Comparison of ENCODE assay signal across 19 cellular contexts in the genomic region with DNA sequence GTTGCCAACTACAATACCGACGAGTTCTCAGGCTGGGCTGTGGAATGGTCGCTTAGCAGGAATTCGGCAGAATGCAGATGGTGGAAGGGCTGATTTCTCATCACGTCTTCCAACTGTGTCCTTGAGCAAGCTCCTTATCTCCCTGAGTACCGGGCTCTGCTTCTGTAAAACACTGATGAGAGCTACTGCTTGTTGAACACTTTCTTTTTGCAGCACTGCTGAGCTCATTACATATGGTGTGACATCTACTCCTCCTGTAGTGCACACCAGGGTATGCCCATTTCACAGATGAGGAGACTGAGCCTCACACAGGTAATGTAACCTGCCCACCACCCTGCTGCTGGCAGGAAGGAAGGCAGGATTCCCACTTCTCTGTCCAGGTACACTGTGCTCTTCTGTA. TPM values are rescaled to one million over a fixed set of nuclear protein-coding genes. Genes with fewer than 3 reads are reported as not detected.
DNase-seq lines count a peak whose midpoint lies in the region; ATAC-seq, FAIRE-seq and TF ChIP-seq lines count a peak whose summit lies in the region.
"Had no signal": no experiment of that assay in that cellular context is flagged by ENCODE, and none has a peak within 500 bp of the region (broad histone marks: within the 10 kb centered on the region; RNA-seq: fewer than 3 reads in every experiment).

No MANE protein-coding gene starts in this region.

- no peak overlapping the region for H3K27ac ChIP-seq in CD4-positive, CD25-positive, alpha-beta regulatory T cell (ENCODE audit: insufficient read depth, low read length, poor library complexity, severe bottlenecking)
- peak overlapping the region; percentile 56 for H3K27ac ChIP-seq in colonic mucosa
- peak overlapping the region in 2 of 4 donors; percentile 58 to 82 for H3K27ac ChIP-seq in pancreas
- no peak overlapping the region for H3K27ac ChIP-seq in WERI-Rb-1
- H3K27ac ChIP-seq: BLaER1, KMS-11, SJSA1 had no signal

- peaks cover 36% of the 10 kb centered on the region for H3K4me1 Mint-ChIP-seq in activated CD4-positive, alpha-beta memory T cell treated with anti-CD3 and anti-CD28 coated beads for 36 hours (ENCODE audit: low read depth)
- peaks cover 29% of the 10 kb centered on the region for H3K4me1 Mint-ChIP-seq in activated CD4-positive, alpha-beta memory T cell treated with anti-CD3 and anti-CD28 coated beads, Interleukin-2, amount 10 ng/mL, durations not matched to agents 7 days and 5 days
- H3K4me1 Mint-ChIP-seq in CD4-positive, CD25-positive, alpha-beta regulatory T cell: peaks cover 8 to 26% (median 20%) of the 10 kb centered on the region in 4 donors

- no peak overlapping the region for H3K9ac ChIP-seq in colonic mucosa (ENCODE audit: low read depth in 2 of 2, low read length in 2 of 2)
- H3K9ac ChIP-seq: BLaER1, KMS-11 had no signal

- H3K27me3 Mint-ChIP-seq in activated CD4-positive, alpha-beta memory T cell treated with anti-CD3 and anti-CD28 coated beads for 36 hours: peaks cover 10% of the 10 kb centered on the region
- no peaks in the 10 kb centered on the region for H3K27me3 Mint-ChIP-seq in activated CD4-positive, alpha-beta memory T cell treated with anti-CD3 and anti-CD28 coated beads, Interleukin-2, amount 10 ng/mL, durations not matched to agents 7 days and 5 days
- no peaks in the 10 kb centered on the region for H3K27me3 Mint-ChIP-seq in CD4-positive, CD25-positive, alpha-beta regulatory T cell

- no peaks in the 10 kb centered on the region for H3K27me3 ChIP-seq in CD4-positive, CD25-positive, alpha-beta regulatory T cell (ENCODE audit: control insufficient read depth, insufficient read depth, low read length)
- H3K27me3 ChIP-seq in colonic mucosa (no peaks in the 10 kb centered on the region), pancreas (no peaks in the 10 kb centered on the region), WERI-Rb-1 (ENCODE audit: insufficient read depth, low read depth, severe bottlenecking) (peaks cover 70% of the 10 kb centered on the region)
- H3K27me3 ChIP-seq: BLaER1 had no signal

- H3K4me3 ChIP-seq in CD4-positive, CD25-positive, alpha-beta regulatory T cell (ENCODE audit: low read depth, low read length): peak overlapping the region; percentile 51
- H3K4me3 ChIP-seq in colonic mucosa: no peak overlapping the region
- H3K4me3 ChIP-seq in pancreas: no peak overlapping the region
- no peak overlapping the region for H3K4me3 ChIP-seq in WERI-Rb-1 (ENCODE audit: low read depth, low read length)
- H3K4me3 ChIP-seq: BLaER1, SJSA1 had no signal

- CTCF ChIA-PET in activated CD4-positive, alpha-beta memory T cell treated with anti-CD3 and anti-CD28 coated beads for 36 hours (lab: Charles Lee): interaction anchor here (0.6 to 4.4 kb wide), 15 partner anchors 13 to 1390 kb away, joined by 3 to 46 read pairs (median 6); no protein-coding TSS in a partner anchor
- CTCF ChIA-PET in activated CD4-positive, alpha-beta memory T cell treated with anti-CD3 and anti-CD28 coated beads, Interleukin-2, amount 10 ng/mL, durations not matched to agents 7 days and 5 days (lab: Charles Lee): interaction anchor here (1.1 to 2.6 kb wide), 7 partner anchors 16 to 433 kb away, joined by 3 to 6 read pairs (median 4); a partner anchor contains a TSS

- no peaks in the 10 kb centered on the region for H3K9me3 ChIP-seq in CD4-positive, CD25-positive, alpha-beta regulatory T cell (ENCODE audit: control insufficient read depth in 2 of 2, low read length in 2 of 2)
- H3K9me3 ChIP-seq in colonic mucosa (no peaks in the 10 kb centered on the region), pancreas (no peaks in the 10 kb centered on the region), WERI-Rb-1 (ENCODE audit: severe bottlenecking) (no peaks in the 10 kb centered on the region)
- H3K9me3 ChIP-seq: BLaER1, SJSA1 had no signal

- FAIRE-seq in pancreas (lab: Jason Lieb, UNC): no peak
- FAIRE-seq: H1 had no signal

- H3K4me3 Mint-ChIP-seq in activated CD4-positive, alpha-beta memory T cell treated with anti-CD3 and anti-CD28 coated beads for 36 hours: peak overlapping the region; percentile 67
- no peak overlapping the region for H3K4me3 Mint-ChIP-seq in activated CD4-positive, alpha-beta memory T cell treated with anti-CD3 and anti-CD28 coated beads, Interleukin-2, amount 10 ng/mL, durations not matched to agents 7 days and 5 days
- H3K4me3 Mint-ChIP-seq in CD4-positive, CD25-positive, alpha-beta regulatory T cell: peak overlapping the region in 2 of 4 donors; percentile 2 to 11

- intact Hi-C loops in activated CD4-positive, alpha-beta memory T cell treated with anti-CD3 and anti-CD28 coated beads for 36 hours (cut with micrococcal nuclease): loop anchor here (2.0 kb wide), 3 partner anchors 169 to 437 kb away; no protein-coding TSS in a partner anchor
- intact Hi-C loops in colonic mucosa (cut with DNase I) (loop anchor here (10.0 kb wide), 1 partner anchor 345 kb away; no protein-coding TSS in a partner anchor), pancreas (cut with DNase I) (no loop called here)

- TF ChIP-seq CTCF in colonic mucosa (IDR thresholded peaks at IDR 0.05): no peak
- TF ChIP-seq CTCF in pancreas (IDR thresholded peaks at IDR 0.05): no peak
- TF ChIP-seq CTCF in WERI-Rb-1 (IDR thresholded peaks at IDR 0.05; ENCODE audit: low read depth, low read length): no peak

- no peaks in the 10 kb centered on the region for H3K9me3 Mint-ChIP-seq in activated CD4-positive, alpha-beta memory T cell treated with anti-CD3 and anti-CD28 coated beads for 36 hours
- H3K9me3 Mint-ChIP-seq in activated CD4-positive, alpha-beta memory T cell treated with anti-CD3 and anti-CD28 coated beads, Interleukin-2, amount 10 ng/mL, durations not matched to agents 7 days and 5 days: no peaks in the 10 kb centered on the region
- H3K9me3 Mint-ChIP-seq in CD4-positive, CD25-positive, alpha-beta regulatory T cell: no peaks in the 10 kb centered on the region

- POLR2A ChIA-PET in activated CD4-positive, alpha-beta memory T cell treated with anti-CD3 and anti-CD28 coated beads for 36 hours (lab: Charles Lee): interaction anchor here (0.6 to 4.1 kb wide), 17 partner anchors 12 to 368 kb away, joined by 3 to 28 read pairs (median 5); no protein-coding TSS in a partner anchor
- POLR2A ChIA-PET in activated CD4-positive, alpha-beta memory T cell treated with anti-CD3 and anti-CD28 coated beads, Interleukin-2, amount 10 ng/mL, durations not matched to agents 7 days and 5 days (lab: Charles Lee): no interaction called here

- no peak for DNase-seq in activated CD4-positive, alpha-beta memory T cell treated with anti-CD3 and anti-CD28 coated beads for 36 hours
- no peak for DNase-seq in activated CD4-positive, alpha-beta memory T cell treated with anti-CD3 and anti-CD28 coated beads, Interleukin-2, amount 10 ng/mL, durations not matched to agents 7 days and 5 days
- DNase-seq in CD4-positive, CD25-positive, alpha-beta regulatory T cell: no peak
- DNase-seq in colonic mucosa: no peak
- DNase-seq in pancreas: no peak
- no peak for DNase-seq in WERI-Rb-1
- DNase-seq in activated CD4-positive, alpha-beta T cell treated with anti-CD3 and anti-CD28 coated beads, Interleukin-2, amount 50 U/mL, for 1 hour: no peak
- DNase-seq: GDM1, NCI-H1436, NCI-H2029 treated with DMSO at 0.1 percent for 48 hours, NCI-H2171 treated with DMSO at 0.1 percent for 48 hours, NCI-H446 treated with DMSO at 0.1 percent for 48 hours had no signal

- peaks cover 31% of the 10 kb centered on the region for H3K4me1 ChIP-seq in CD4-positive, CD25-positive, alpha-beta regulatory T cell (ENCODE audit: control insufficient read depth, insufficient read depth, low read length, poor library complexity, severe bottlenecking)
- H3K4me1 ChIP-seq in colonic mucosa (no peaks in the 10 kb centered on the region), pancreas (peaks cover 6 to 11% (median 6%) of the 10 kb centered on the region in 3 donors)
- H3K4me1 ChIP-seq: SJSA1 had no signal

- ATAC-seq in CD4-positive, CD25-positive, alpha-beta regulatory T cell (ENCODE audit: low read depth in 2 of 2): no peak
- ATAC-seq in pancreas (peak in 3 of 4 donors; percentile 21 to 25 (median 24)), HG03039 (IDR thresholded peaks at IDR 0.05; ENCODE audit: unreplicated experiment) (no peak)

- no peak overlapping the region for H3K27ac Mint-ChIP-seq in activated CD4-positive, alpha-beta memory T cell treated with anti-CD3 and anti-CD28 coated beads for 36 hours
- no peak overlapping the region for H3K27ac Mint-ChIP-seq in activated CD4-positive, alpha-beta memory T cell treated with anti-CD3 and anti-CD28 coated beads, Interleukin-2, amount 10 ng/mL, durations not matched to agents 7 days and 5 days
- H3K27ac Mint-ChIP-seq in CD4-positive, CD25-positive, alpha-beta regulatory T cell: no peak overlapping the region

- no peaks in the 10 kb centered on the region for H3K36me3 Mint-ChIP-seq in activated CD4-positive, alpha-beta memory T cell treated with anti-CD3 and anti-CD28 coated beads for 36 hours
- no peaks in the 10 kb centered on the region for H3K36me3 Mint-ChIP-seq in activated CD4-positive, alpha-beta memory T cell treated with anti-CD3 and anti-CD28 coated beads, Interleukin-2, amount 10 ng/mL, durations not matched to agents 7 days and 5 days (ENCODE audit: low read depth)
- no peaks in the 10 kb centered on the region for H3K36me3 Mint-ChIP-seq in CD4-positive, CD25-positive, alpha-beta regulatory T cell

- H3K36me3 ChIP-seq in CD4-positive, CD25-positive, alpha-beta regulatory T cell (ENCODE audit: control insufficient read depth, insufficient read depth, low read length): no peaks in the 10 kb centered on the region
- H3K36me3 ChIP-seq in colonic mucosa (no peaks in the 10 kb centered on the region), pancreas (no peaks in the 10 kb centered on the region), WERI-Rb-1 (no peaks in the 10 kb centered on the region)
- H3K36me3 ChIP-seq: BLaER1, SJSA1 had no signal

- 37 to 38% methylated on average over 6 of the region's 6 CpGs for WGBS in pancreas, 2 donors

RNA-seq across cellular contexts. Expression of a gene that starts 8.3 kb away (rescaled TPM):
- 10 to 100 TPM; 35.6 to 36.2 TPM for total RNA-seq in activated CD4-positive, alpha-beta memory T cell treated with anti-CD3 and anti-CD28 coated beads for 36 hours
- under 1 TPM; 0.81 to 0.88 TPM for total RNA-seq in activated CD4-positive, alpha-beta memory T cell treated with anti-CD3 and anti-CD28 coated beads, Interleukin-2, amount 10 ng/mL, durations not matched to agents 7 days and 5 days
- 1.8 TPM for total RNA-seq in CD4-positive, CD25-positive, alpha-beta regulatory T cell
- 1 to 10 TPM; 1.5 to 6.0 (median 4.5) TPM for polyA plus RNA-seq in CD4-positive, CD25-positive, alpha-beta regulatory T cell
- total RNA-seq in colonic mucosa: 100 to 1,000 TPM in 1 of 2 donors, 10 to 100 TPM in 1; 50.1 to 152 TPM
- total RNA-seq in pancreas: 1 to 10 TPM in 5 of 6 donors, under 1 TPM in 1; 0.39 to 3.8 (median 1.7) TPM
- polyA plus RNA-seq in pancreas: 1 to 10 TPM in 1 of 2 donors, under 1 TPM in 1; 0.70 to 1.9 TPM
- total RNA-seq: A172, H1, M059J, SJSA1 had no signal

Comparison
In these comparisons a context has a peak if more than half of its experiments do, and no peak if none do; other contexts are left out.
1. RNA of a gene that starts 8.3 kb away (total RNA-seq): 50.1 to 152 TPM in colonic mucosa and 35.6 to 36.2 TPM in activated CD4-positive, alpha-beta memory T cell treated with anti-CD3 and anti-CD28 coated beads for 36 hours; 0.39 to 3.8 TPM in pancreas, 1.8 TPM in CD4-positive, CD25-positive, alpha-beta regulatory T cell (single experiment) and 0.81 to 0.88 TPM in activated CD4-positive, alpha-beta memory T cell treated with anti-CD3 and anti-CD28 coated beads, Interleukin-2, amount 10 ng/mL, durations not matched to agents 7 days and 5 days; every median in the first group is over 4 times any median in the second.
2. ATAC-seq: peak in pancreas (3 of 4); none in CD4-positive, CD25-positive, alpha-beta regulatory T cell (0 of 2) and HG03039 (single experiment).
3. intact Hi-C loops: an anchor here in activated CD4-positive, alpha-beta memory T cell treated with anti-CD3 and anti-CD28 coated beads for 36 hours (2.0 kb wide) and colonic mucosa (10.0 kb wide); none called in pancreas.